15 cellular contexts compared by ENCODE assay signal in the genomic region with DNA sequence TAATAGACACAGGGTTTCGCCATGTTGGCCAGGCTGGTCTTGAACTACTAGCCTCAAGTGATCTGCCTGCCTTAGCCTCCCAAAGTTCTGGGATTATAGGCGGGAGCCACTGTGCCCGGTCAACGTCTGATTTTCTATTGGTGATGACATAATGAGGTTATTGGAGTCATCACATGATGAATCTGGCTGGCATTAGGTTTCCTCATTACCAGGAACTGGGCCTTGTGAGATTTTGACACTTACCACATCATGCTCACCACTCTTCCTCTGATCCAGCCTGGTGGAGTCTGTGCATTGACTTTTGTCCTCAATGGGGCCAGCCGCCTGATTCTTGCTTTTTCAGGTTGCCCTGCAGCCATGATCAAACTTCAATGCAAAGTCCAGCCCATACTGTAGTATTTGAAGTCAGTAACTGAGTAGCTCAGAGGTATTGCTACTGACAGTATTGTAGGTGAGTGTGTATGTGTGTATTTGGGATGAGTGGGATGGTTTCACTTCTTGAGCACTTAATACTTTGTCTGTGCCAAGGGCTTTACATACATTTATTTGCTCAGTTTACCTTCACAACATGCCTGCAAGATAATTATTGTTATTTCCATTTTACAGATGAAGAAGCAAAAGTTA.
"Had no signal": no experiment of that assay in that cellular context is flagged by ENCODE, and none has a peak within 500 bp of the region (broad histone marks: within the 10 kb centered on the region; RNA-seq: fewer than 3 reads in every experiment).

No MANE protein-coding gene starts in this region.

- FAIRE-seq: bronchial epithelial cell, pancreas had no signal

- H3K36me3 Mint-ChIP-seq: activated CD4-positive, alpha-beta memory T cell treated with anti-CD3 and anti-CD28 coated beads for 36 hours had no signal

- H3K27ac Mint-ChIP-seq: activated CD4-positive, alpha-beta memory T cell treated with anti-CD3 and anti-CD28 coated beads for 36 hours; activated T-cell treated with anti-CD3 and anti-CD28 coated beads, Interleukin-2, amount 50 U/mL, for 72 hours; memory B cell had no signal

- ATAC-seq: activated CD4-positive, CD25-positive, alpha-beta regulatory T cell treated with anti-CD3 and anti-CD28 coated beads, Interleukin-2, amount 50 U/mL, for 24 hours; pancreas had no signal

- H3K9me3 Mint-ChIP-seq: activated CD4-positive, alpha-beta memory T cell treated with anti-CD3 and anti-CD28 coated beads for 36 hours; activated T-cell treated with anti-CD3 and anti-CD28 coated beads, Interleukin-2, amount 50 U/mL, for 72 hours; memory B cell had no signal

- DNase-seq: activated CD4-positive, alpha-beta memory T cell treated with anti-CD3 and anti-CD28 coated beads for 36 hours; activated CD8-positive, alpha-beta memory T cell treated with anti-CD3 and anti-CD28 coated beads, Interleukin-2, amount 50 U/mL, for 4 hours; activated gamma-delta T cell treated with Interleukin-2 at 50 U/mL for 16 hours; activated T-cell treated with anti-CD3 and anti-CD28 coated beads, Interleukin-2, amount 50 U/mL, for 72 hours; aorta; esophagus squamous epithelium; foreskin fibroblast; glutamatergic neuron; pancreas; retina; stimulated activated CD4-positive, alpha-beta T cell treated with anti-CD3 and anti-CD28 coated beads, Interleukin-4, amount 100 ng/mL, for 24 hours; trophoblast cell had no signal

- H3K4me3 Mint-ChIP-seq: activated CD4-positive, alpha-beta memory T cell treated with anti-CD3 and anti-CD28 coated beads for 36 hours; activated T-cell treated with anti-CD3 and anti-CD28 coated beads, Interleukin-2, amount 50 U/mL, for 72 hours; memory B cell had no signal
